1 cellular context compared by ENCODE assay signal in the genomic region with DNA sequence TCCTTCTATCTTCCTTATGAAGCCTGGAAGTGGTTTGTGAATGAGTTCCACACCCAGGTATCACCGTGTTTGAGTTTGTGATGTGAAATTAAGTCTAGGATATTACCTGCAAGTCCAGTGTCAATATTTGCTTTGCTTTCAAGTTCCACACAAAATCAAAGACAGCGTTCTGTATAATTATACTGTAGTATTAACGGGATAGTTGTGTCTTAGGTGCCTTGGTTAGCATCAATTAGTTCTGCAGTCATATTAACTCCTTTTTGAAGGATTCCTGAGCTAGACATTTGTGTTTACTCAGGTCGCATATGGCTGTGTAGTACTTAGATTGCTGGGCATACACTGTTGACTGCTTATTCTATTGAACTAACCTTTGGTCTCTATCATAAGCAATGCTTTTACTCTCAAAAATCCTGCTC.
A peak's percentile ranks its signal among the peaks of the same experiment; 100 is the strongest.
TF ChIP-seq lines count a peak whose summit lies in the region.

No MANE protein-coding gene starts in this region.

TF ChIP-seq in HepG2, 621 proteins besides CTCF, POLR2A, EP300 and RAD21 (continued from another document and continues in another):
- TF ChIP-seq HNF4G (IDR thresholded peaks at IDR 0.05; ENCODE audit: borderline replicate concordance, low read depth, low read length) = peak; percentile 40; the same call in 1 of the 2 replicates
- TF ChIP-seq HNF4G (CRISPR knock-in tag; IDR thresholded peaks at IDR 0.05; ENCODE audit: borderline replicate concordance, low read depth) = no peak
- no peak for TF ChIP-seq MBNL3 (CRISPR knock-in tag; conservative IDR thresholded peaks at IDR 0.05)
- TF ChIP-seq RFX5 (IDR thresholded peaks at IDR 0.05; ENCODE audit: low read depth, low read length) = no peak
- TF ChIP-seq SALL1 (CRISPR knock-in tag; IDR thresholded peaks at IDR 0.05) = peak; percentile 45; the same call in 1 of the 2 replicates
- TF ChIP-seq CREM (IDR thresholded peaks at IDR 0.05) = peak; percentile 39; the same call in 1 of the 2 replicates
- no peak for TF ChIP-seq CREM (CRISPR knock-in tag; IDR thresholded peaks at IDR 0.05)
- 0 out of 2 replicates have a peak, but pooled peaks have one; percentile 23 for TF ChIP-seq ELF3 (CRISPR knock-in tag; IDR thresholded peaks at IDR 0.05)
- TF ChIP-seq, protein P1, sequence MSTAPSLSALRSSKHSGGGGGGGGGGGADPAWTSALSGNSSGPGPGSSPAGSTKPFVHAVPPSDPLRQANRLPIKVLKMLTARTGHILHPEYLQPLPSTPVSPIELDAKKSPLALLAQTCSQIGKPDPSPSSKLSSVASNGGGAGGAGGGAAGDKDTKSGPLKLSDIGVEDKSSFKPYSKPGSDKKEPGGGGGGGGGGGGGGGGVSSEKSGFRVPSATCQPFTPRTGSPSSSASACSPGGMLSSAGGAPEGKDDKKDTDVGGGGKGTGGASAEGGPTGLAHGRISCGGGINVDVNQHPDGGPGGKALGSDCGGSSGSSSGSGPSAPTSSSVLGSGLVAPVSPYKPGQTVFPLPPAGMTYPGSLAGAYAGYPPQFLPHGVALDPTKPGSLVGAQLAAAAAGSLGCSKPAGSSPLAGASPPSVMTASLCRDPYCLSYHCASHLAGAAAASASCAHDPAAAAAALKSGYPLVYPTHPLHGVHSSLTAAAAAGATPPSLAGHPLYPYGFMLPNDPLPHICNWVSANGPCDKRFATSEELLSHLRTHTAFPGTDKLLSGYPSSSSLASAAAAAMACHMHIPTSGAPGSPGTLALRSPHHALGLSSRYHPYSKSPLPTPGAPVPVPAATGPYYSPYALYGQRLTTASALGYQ (CRISPR knock-in tag; IDR thresholded peaks at IDR 0.05) = no peak; the same call in 1 of the 2 replicates
- no peak for TF ChIP-seq HNRNPUL1 (IDR thresholded peaks at IDR 0.05; ENCODE audit: low read depth, low read length)
- peak; percentile 64 for TF ChIP-seq ISL2 (CRISPR knock-in tag; IDR thresholded peaks at IDR 0.05)
- no peak for TF ChIP-seq SMAD3 (CRISPR knock-in tag; IDR thresholded peaks at IDR 0.05)
- TF ChIP-seq, protein P2, sequence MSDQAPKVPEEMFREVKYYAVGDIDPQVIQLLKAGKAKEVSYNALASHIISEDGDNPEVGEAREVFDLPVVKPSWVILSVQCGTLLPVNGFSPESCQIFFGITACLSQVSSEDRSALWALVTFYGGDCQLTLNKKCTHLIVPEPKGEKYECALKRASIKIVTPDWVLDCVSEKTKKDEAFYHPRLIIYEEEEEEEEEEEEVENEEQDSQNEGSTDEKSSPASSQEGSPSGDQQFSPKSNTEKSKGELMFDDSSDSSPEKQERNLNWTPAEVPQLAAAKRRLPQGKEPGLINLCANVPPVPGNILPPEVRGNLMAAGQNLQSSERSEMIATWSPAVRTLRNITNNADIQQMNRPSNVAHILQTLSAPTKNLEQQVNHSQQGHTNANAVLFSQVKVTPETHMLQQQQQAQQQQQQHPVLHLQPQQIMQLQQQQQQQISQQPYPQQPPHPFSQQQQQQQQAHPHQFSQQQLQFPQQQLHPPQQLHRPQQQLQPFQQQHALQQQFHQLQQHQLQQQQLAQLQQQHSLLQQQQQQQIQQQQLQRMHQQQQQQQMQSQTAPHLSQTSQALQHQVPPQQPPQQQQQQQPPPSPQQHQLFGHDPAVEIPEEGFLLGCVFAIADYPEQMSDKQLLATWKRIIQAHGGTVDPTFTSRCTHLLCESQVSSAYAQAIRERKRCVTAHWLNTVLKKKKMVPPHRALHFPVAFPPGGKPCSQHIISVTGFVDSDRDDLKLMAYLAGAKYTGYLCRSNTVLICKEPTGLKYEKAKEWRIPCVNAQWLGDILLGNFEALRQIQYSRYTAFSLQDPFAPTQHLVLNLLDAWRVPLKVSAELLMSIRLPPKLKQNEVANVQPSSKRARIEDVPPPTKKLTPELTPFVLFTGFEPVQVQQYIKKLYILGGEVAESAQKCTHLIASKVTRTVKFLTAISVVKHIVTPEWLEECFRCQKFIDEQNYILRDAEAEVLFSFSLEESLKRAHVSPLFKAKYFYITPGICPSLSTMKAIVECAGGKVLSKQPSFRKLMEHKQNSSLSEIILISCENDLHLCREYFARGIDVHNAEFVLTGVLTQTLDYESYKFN (CRISPR knock-in tag; conservative IDR thresholded peaks at IDR 0.05) = peak; percentile 70
- TF ChIP-seq ZNF431 (CRISPR knock-in tag; IDR thresholded peaks at IDR 0.05; ENCODE audit: borderline replicate concordance, low read depth) = no peak
- TF ChIP-seq, protein P3, sequence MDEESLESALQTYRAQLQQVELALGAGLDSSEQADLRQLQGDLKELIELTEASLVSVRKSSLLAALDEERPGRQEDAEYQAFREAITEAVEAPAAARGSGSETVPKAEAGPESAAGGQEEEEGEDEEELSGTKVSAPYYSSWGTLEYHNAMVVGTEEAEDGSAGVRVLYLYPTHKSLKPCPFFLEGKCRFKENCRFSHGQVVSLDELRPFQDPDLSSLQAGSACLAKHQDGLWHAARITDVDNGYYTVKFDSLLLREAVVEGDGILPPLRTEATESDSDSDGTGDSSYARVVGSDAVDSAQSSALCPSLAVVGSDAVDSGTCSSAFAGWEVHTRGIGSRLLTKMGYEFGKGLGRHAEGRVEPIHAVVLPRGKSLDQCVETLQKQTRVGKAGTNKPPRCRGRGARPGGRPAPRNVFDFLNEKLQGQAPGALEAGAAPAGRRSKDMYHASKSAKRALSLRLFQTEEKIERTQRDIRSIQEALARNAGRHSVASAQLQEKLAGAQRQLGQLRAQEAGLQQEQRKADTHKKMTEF (CRISPR knock-in tag; IDR thresholded peaks at IDR 0.05) = 0 out of 2 replicates have a peak, but pooled peaks have one; percentile 26
- peak; percentile 63; the same call in 1 of the 2 replicates for TF ChIP-seq GFI1 (CRISPR knock-in tag; IDR thresholded peaks at IDR 0.05; ENCODE audit: borderline replicate concordance)
- TF ChIP-seq, protein P4, sequence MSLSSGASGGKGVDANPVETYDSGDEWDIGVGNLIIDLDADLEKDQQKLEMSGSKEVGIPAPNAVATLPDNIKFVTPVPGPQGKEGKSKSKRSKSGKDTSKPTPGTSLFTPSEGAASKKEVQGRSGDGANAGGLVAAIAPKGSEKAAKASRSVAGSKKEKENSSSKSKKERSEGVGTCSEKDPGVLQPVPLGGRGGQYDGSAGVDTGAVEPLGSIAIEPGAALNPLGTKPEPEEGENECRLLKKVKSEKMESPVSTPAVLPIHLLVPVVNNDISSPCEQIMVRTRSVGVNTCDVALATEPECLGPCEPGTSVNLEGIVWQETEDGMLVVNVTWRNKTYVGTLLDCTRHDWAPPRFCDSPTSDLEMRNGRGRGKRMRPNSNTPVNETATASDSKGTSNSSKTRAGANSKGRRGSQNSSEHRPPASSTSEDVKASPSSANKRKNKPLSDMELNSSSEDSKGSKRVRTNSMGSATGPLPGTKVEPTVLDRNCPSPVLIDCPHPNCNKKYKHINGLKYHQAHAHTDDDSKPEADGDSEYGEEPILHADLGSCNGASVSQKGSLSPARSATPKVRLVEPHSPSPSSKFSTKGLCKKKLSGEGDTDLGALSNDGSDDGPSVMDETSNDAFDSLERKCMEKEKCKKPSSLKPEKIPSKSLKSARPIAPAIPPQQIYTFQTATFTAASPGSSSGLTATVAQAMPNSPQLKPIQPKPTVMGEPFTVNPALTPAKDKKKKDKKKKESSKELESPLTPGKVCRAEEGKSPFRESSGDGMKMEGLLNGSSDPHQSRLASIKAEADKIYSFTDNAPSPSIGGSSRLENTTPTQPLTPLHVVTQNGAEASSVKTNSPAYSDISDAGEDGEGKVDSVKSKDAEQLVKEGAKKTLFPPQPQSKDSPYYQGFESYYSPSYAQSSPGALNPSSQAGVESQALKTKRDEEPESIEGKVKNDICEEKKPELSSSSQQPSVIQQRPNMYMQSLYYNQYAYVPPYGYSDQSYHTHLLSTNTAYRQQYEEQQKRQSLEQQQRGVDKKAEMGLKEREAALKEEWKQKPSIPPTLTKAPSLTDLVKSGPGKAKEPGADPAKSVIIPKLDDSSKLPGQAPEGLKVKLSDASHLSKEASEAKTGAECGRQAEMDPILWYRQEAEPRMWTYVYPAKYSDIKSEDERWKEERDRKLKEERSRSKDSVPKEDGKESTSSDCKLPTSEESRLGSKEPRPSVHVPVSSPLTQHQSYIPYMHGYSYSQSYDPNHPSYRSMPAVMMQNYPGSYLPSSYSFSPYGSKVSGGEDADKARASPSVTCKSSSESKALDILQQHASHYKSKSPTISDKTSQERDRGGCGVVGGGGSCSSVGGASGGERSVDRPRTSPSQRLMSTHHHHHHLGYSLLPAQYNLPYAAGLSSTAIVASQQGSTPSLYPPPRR (CRISPR knock-in tag; IDR thresholded peaks at IDR 0.05; ENCODE audit: borderline replicate concordance) = 0 out of 2 replicates have a peak, but pooled peaks have one; percentile 39
- TF ChIP-seq RARA (CRISPR knock-in tag; IDR thresholded peaks at IDR 0.05) = 0 out of 2 replicates have a peak, but pooled peaks have one; percentile 21
- TF ChIP-seq NR2F6 (IDR thresholded peaks at IDR 0.05) = peak; percentile 58
- TF ChIP-seq NR2F6 (CRISPR knock-in tag; IDR thresholded peaks at IDR 0.05) = no peak
- TF ChIP-seq FOXJ3 (CRISPR knock-in tag; IDR thresholded peaks at IDR 0.05; ENCODE audit: borderline replicate concordance) = peak; percentile 73
- no peak for TF ChIP-seq ZNF678 (CRISPR knock-in tag; IDR thresholded peaks at IDR 0.05)
- no peak for TF ChIP-seq ZNF530 (CRISPR knock-in tag; IDR thresholded peaks at IDR 0.05; ENCODE audit: low read depth)
- TF ChIP-seq, protein P5, sequence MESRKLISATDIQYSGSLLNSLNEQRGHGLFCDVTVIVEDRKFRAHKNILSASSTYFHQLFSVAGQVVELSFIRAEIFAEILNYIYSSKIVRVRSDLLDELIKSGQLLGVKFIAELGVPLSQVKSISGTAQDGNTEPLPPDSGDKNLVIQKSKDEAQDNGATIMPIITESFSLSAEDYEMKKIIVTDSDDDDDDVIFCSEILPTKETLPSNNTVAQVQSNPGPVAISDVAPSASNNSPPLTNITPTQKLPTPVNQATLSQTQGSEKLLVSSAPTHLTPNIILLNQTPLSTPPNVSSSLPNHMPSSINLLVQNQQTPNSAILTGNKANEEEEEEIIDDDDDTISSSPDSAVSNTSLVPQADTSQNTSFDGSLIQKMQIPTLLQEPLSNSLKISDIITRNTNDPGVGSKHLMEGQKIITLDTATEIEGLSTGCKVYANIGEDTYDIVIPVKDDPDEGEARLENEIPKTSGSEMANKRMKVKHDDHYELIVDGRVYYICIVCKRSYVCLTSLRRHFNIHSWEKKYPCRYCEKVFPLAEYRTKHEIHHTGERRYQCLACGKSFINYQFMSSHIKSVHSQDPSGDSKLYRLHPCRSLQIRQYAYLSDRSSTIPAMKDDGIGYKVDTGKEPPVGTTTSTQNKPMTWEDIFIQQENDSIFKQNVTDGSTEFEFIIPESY (CRISPR knock-in tag; IDR thresholded peaks at IDR 0.05) = no peak
- peak; percentile 53 for TF ChIP-seq RXRB (CRISPR knock-in tag; IDR thresholded peaks at IDR 0.05; ENCODE audit: borderline replicate concordance)
- TF ChIP-seq, protein P6, sequence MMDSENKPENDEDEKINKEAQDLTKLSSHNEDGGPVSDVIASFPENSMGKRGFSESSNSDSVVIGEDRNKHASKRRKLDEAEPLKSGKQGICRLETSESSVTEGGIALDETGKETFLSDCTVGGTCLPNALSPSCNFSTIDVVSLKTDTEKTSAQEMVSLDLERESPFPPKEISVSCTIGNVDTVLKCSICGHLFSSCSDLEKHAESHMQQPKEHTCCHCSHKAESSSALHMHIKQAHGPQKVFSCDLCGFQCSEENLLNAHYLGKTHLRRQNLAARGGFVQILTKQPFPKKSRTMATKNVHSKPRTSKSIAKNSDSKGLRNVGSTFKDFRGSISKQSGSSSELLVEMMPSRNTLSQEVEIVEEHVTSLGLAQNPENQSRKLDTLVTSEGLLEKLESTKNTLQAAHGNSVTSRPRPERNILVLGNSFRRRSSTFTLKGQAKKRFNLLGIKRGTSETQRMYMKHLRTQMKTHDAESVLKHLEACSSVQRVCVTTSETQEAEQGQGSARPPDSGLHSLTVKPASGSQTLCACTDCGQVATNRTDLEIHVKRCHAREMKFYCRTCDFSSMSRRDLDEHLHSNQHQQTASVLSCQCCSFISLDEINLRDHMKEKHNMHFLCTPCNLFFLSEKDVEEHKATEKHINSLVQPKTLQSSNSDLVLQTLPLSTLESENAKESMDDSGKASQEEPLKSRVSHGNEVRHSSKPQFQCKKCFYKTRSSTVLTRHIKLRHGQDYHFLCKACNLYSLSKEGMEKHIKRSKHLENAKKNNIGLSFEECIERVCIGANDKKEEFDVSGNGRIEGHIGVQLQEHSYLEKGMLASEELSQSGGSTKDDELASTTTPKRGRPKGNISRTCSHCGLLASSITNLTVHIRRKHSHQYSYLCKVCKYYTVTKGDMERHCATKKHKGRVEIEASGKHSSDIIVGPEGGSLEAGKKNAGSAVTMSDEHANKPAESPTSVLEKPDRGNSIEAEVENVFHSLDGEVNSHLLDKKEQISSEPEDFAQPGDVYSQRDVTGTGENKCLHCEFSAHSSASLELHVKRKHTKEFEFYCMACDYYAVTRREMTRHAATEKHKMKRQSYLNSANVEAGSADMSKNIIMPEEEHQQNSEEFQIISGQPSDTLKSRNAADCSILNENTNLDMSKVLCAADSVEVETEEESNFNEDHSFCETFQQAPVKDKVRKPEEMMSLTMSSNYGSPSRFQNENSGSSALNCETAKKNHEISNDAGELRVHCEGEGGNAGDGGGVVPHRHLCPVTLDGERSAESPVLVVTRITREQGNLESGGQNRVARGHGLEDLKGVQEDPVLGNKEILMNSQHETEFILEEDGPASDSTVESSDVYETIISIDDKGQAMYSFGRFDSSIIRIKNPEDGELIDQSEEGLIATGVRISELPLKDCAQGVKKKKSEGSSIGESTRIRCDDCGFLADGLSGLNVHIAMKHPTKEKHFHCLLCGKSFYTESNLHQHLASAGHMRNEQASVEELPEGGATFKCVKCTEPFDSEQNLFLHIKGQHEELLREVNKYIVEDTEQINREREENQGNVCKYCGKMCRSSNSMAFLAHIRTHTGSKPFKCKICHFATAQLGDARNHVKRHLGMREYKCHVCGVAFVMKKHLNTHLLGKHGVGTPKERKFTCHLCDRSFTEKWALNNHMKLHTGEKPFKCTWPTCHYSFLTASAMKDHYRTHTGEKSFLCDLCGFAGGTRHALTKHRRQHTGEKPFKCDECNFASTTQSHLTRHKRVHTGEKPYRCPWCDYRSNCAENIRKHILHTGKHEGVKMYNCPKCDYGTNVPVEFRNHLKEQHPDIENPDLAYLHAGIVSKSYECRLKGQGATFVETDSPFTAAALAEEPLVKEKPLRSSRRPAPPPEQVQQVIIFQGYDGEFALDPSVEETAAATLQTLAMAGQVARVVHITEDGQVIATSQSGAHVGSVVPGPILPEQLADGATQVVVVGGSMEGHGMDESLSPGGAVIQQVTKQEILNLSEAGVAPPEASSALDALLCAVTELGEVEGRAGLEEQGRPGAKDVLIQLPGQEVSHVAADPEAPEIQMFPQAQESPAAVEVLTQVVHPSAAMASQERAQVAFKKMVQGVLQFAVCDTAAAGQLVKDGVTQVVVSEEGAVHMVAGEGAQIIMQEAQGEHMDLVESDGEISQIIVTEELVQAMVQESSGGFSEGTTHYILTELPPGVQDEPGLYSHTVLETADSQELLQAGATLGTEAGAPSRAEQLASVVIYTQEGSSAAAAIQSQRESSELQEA (CRISPR knock-in tag; IDR thresholded peaks at IDR 0.05; ENCODE audit: not compliant biosample characterization) = no peak
- TF ChIP-seq SKI (IDR thresholded peaks at IDR 0.05; ENCODE audit: partially characterized antibody) = peak; percentile 56
- TF ChIP-seq TOE1 (CRISPR knock-in tag; IDR thresholded peaks at IDR 0.05) = no peak
- TF ChIP-seq ZNF225 (CRISPR knock-in tag; IDR thresholded peaks at IDR 0.05) = no peak
- no peak for TF ChIP-seq ZFX (CRISPR knock-in tag; IDR thresholded peaks at IDR 0.05; ENCODE audit: low read depth)
- peak; percentile 53; the same call in 1 of the 2 replicates for TF ChIP-seq HDAC2 (CRISPR knock-in tag; IDR thresholded peaks at IDR 0.05)
